In the genomic region with DNA sequence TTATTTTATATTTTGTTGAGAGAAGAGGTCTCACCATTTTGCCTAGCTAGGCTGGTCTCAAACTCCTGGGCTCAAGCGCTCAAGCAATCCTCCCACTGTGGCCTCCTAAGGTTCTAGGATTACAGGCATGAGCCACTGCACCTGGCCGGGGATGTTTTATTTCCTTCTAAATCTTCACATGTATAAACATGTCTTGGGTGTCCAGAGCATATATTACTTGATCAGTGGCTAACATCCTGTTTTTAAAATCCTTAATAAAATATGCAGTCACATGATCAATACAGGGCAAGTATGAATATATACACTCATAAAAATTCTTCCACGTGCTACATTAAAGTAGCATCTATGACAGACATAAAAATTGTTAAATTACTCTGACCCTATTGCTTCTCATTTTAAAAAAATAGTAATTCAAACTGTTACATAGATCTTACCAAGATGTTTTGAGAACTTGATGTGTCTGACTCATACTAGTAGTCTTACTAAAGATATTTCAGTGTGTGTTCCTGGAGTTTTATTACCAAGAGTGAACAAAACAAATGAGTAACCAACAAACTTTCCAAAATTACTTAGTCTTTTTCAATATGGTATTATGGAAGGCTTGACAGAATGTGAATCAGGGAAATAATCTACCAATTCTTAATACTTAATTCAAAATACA, we compare ENCODE assay signal across 9 cellular contexts.
DNase-seq lines count a peak whose midpoint lies in the region; ATAC-seq, FAIRE-seq and TF ChIP-seq lines count a peak whose summit lies in the region.
"Had no signal": no experiment of that assay in that cellular context is flagged by ENCODE, and none has a peak within 500 bp of the region (broad histone marks: within the 10 kb centered on the region; RNA-seq: fewer than 3 reads in every experiment).

No MANE protein-coding gene starts in this region.

- H3K27ac ChIP-seq in DOHH2 (ENCODE audit: low read depth, low read length) (no peak overlapping the region), pancreas (no peak overlapping the region)

- H3K4me1 ChIP-seq in DOHH2 (ENCODE audit: control insufficient read depth, low read length) (peaks cover 63% of the 10 kb centered on the region), pancreas (no peaks in the 10 kb centered on the region)

- intact Hi-C loops in pancreas (cut with DNase I), result no loop called here

- peak overlapping the region; percentile 31; the same call in 1 of the 2 replicates for H3K4me3 ChIP-seq in DOHH2 (ENCODE audit: low read length)
- H3K4me3 ChIP-seq in epithelial cell of esophagus (ENCODE audit: low read length), result no peak overlapping the region
- no peak overlapping the region for H3K4me3 ChIP-seq in pancreas

- H4K20me1 ChIP-seq in DOHH2 (ENCODE audit: control insufficient read depth, insufficient read depth, low read depth, low read length), result no peaks in the 10 kb centered on the region

- H3K9me2 ChIP-seq in DOHH2 (replicated peaks; ENCODE audit: control insufficient read depth, low read length), result no peaks in the 10 kb centered on the region

- H3K79me2 ChIP-seq in DOHH2 (ENCODE audit: control insufficient read depth, low read length), result no peaks in the 10 kb centered on the region

- H3F3A ChIP-seq in DOHH2 (ENCODE audit: control insufficient read depth, insufficient read depth), result 0 out of 2 replicates have a peak, but pooled peaks cover 2% of the 10 kb centered on the region

- WGBS in pancreas, 2 donors, result 80 to 91% methylated on average over 3 of the region's 3 CpGs

- DNase-seq in RKO (ENCODE audit: low spot score) (peak; percentile 43), epithelial cell of esophagus (ENCODE audit: low read depth) (peak; percentile 92), pancreas (no peak), HT-29 (ENCODE audit: low spot score) (no peak), cerebellum (ENCODE audit: low spot score) (no peak), NCI-H774 (lab: John Stamatoyannopoulos, UW) (no peak)
- DNase-seq: NCI-H1092 had no signal

- no peaks in the 10 kb centered on the region for H3K27me3 ChIP-seq in DOHH2 (ENCODE audit: control insufficient read depth, low read length)
- no peaks in the 10 kb centered on the region for H3K27me3 ChIP-seq in pancreas

- TF ChIP-seq CTCF in DOHH2 (IDR thresholded peaks at IDR 0.05; ENCODE audit: low read depth, low read length, poor library complexity, severe bottlenecking) (no peak), epithelial cell of esophagus (IDR thresholded peaks at IDR 0.05; ENCODE audit: insufficient read depth, low read depth, low read length, missing control alignments) (no peak), pancreas (IDR thresholded peaks at IDR 0.05) (no peak)

- peak; percentile 65 for FAIRE-seq in pancreas (lab: Jason Lieb, UNC)

- H3K9me3 ChIP-seq in DOHH2 (ENCODE audit: control insufficient read depth, insufficient read depth, low read length) (peaks cover 13% of the 10 kb centered on the region; the same call in 1 of the 2 replicates), pancreas (no peaks in the 10 kb centered on the region)

- peak in 1 of 4 donors; percentile 42 for ATAC-seq in pancreas
- no peak for ATAC-seq in HG03469 (IDR thresholded peaks at IDR 0.05; ENCODE audit: unreplicated experiment)

- H3K36me3 ChIP-seq in DOHH2 (ENCODE audit: control insufficient read depth, low read length) (peaks cover 15% of the 10 kb centered on the region), pancreas (no peaks in the 10 kb centered on the region)

- H3K4me2 ChIP-seq in DOHH2 (ENCODE audit: low read length), result peak overlapping the region; percentile 52

Comparison
In these comparisons a context has a peak if more than half of its experiments do, and no peak if none do; other contexts are left out.
1. DNase-seq: peak in RKO (single experiment) and epithelial cell of esophagus (single experiment); none in pancreas (0 of 6), HT-29 (single experiment), cerebellum (single experiment) and NCI-H774 (single experiment).